ENCODE assay signal across 1 cellular context in genomic region chr1:169484107-169484506, GRCh38.
TF ChIP-seq lines count a peak whose summit lies in the region.

No MANE protein-coding gene starts in this region.

TF ChIP-seq in HepG2, 621 proteins besides CTCF, POLR2A, EP300 and RAD21 (continued from another document):
- TF ChIP-seq HCFC1 (IDR thresholded peaks at IDR 0.05; ENCODE audit: low read depth, low read length) (no peak), ZNF414 (CRISPR knock-in tag; IDR thresholded peaks at IDR 0.05) (no peak), ZBTB20 (CRISPR knock-in tag; IDR thresholded peaks at IDR 0.05; ENCODE audit: borderline replicate concordance, low read depth) (no peak), ZNF317 (CRISPR knock-in tag; IDR thresholded peaks at IDR 0.05) (no peak), SMARCC2 (IDR thresholded peaks at IDR 0.05) (no peak), ZNF3 (CRISPR knock-in tag; IDR thresholded peaks at IDR 0.05) (no peak), MED1 (CRISPR knock-in tag; IDR thresholded peaks at IDR 0.05) (no peak), PBX3 (CRISPR knock-in tag; IDR thresholded peaks at IDR 0.05; ENCODE audit: borderline replicate concordance) (no peak), NFRKB (IDR thresholded peaks at IDR 0.05) (no peak)
TF ChIP-seq in HepG2: peak in this region for 0.
